Comparison of ENCODE assay signal across 9 cellular contexts in the genomic region with DNA sequence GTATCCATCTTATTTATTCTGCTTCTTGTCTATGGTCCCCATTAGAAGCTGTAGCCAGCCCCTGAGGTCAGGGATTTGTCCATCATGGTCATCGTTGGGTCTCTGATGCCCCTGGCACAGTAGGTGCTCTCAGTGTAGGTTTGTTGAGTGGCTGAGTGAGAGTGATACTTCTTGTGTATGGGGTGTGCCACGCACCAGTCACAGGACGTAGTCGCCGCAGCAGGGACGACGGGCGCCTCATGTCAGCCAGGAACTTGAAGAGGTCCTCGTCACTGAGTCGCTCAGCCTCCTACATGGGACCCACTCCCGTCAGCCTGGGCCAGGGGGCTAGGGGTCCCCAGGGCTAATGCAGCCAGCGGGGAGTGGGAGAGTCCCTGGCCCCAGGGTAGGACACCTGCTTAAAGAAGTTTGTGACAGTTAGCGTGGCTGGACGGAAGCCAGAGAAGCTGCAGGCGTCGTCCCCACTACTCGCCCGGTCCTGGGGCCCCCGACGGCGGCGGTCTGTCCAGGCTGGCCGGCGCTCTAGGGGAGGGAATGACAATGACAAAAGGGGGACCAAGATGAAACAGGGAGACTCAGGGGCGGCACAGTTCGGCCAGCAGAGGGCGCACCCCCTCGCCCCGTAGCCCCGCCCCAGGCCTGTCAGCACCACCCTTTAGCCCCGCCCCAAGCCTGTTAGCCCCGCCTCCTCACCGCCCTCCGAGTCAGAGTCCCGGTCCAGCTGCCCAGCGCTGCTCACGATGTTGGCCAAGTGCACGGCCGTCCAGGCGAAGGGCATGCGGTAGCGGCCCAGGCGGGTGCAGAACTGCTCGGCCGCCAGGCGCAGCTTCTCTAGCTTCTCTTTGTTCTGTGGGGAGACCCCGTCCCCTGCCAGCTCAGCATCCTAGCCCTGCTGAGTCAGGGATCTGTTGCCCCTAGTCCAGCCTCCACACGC. TPM values are rescaled to one million over a fixed set of nuclear protein-coding genes. Genes with fewer than 3 reads are reported as not detected.
A peak's percentile ranks its signal among the peaks of the same experiment; 100 is the strongest.
DNase-seq lines count a peak whose midpoint lies in the region; ATAC-seq and TF ChIP-seq lines count a peak whose summit lies in the region.
"Had no signal": no experiment of that assay in that cellular context is flagged by ENCODE, and none has a peak within 500 bp of the region (broad histone marks: within the 10 kb centered on the region; RNA-seq: fewer than 3 reads in every experiment).

No MANE protein-coding gene starts in this region.

- H3K27me3 Mint-ChIP-seq in CD4-positive, CD25-positive, alpha-beta regulatory T cell, result no peaks in the 10 kb centered on the region
- peaks cover 3% of the 10 kb centered on the region; the same call in 1 of the 2 replicates for H3K27me3 Mint-ChIP-seq in H9 (ENCODE audit: low read depth)
- H3K27me3 Mint-ChIP-seq in effector memory CD8-positive, alpha-beta T cell, result peaks cover 0 to 40% of the 10 kb centered on the region in 2 donors
- no peaks in the 10 kb centered on the region for H3K27me3 Mint-ChIP-seq in mesothelial cell of epicardium (ENCODE audit: low read depth)

- no peaks in the 10 kb centered on the region for H3K79me1 ChIP-seq in H9 (ENCODE audit: insufficient read depth, low read depth, low read length, poor library complexity, severe bottlenecking)

- DNase-seq in CD4-positive, CD25-positive, alpha-beta regulatory T cell, result peak; percentile 68 to 76 (median 72)
- DNase-seq in H9 (peak; percentile 95), NCI-H774 (lab: John Stamatoyannopoulos, UW) (peak; percentile 63), mesothelial cell of epicardium (ENCODE audit: low spot score in 2 of 2, unreplicated experiment in 2 of 2) (peak; percentile 80 to 91)
- DNase-seq in activated CD8-positive, alpha-beta memory T cell treated with anti-CD3 and anti-CD28 coated beads for 24 hours, result peak; percentile 96
- peak; percentile 60 to 78 (median 76) for DNase-seq in effector memory CD8-positive, alpha-beta T cell
- DNase-seq in stimulated activated CD8-positive, alpha-beta memory T cell treated with anti-CD3 and anti-CD28 coated beads, Interleukin-15, amount 100 ng/mL, for 48 hours (ENCODE audit: low read depth in 2 of 2), result peak; percentile 74 to 81

- no CpG with 5 or more reads among the region's 48 CpGs for WGBS in H9 (ENCODE audit: extremely low coverage, insufficient read length, low lambda C conversion rate)

- H3K23me2 ChIP-seq in H9 (ENCODE audit: insufficient read length, low read depth, low read length, poor library complexity, severe bottlenecking), result no peaks in the 10 kb centered on the region

- no peak overlapping the region for H4K5ac ChIP-seq in H9 (ENCODE audit: insufficient read length, low read depth, low read length)

- no peak overlapping the region for H2BK20ac ChIP-seq in H9 (ENCODE audit: low read depth, low read length, poor library complexity, severe bottlenecking)

- peak overlapping the region; percentile 49 for H3K4me2 ChIP-seq in H9 (ENCODE audit: insufficient read depth, insufficient read length, low read length)

- no peak overlapping the region for H2BK5ac ChIP-seq in H9 (ENCODE audit: insufficient read length, low read length)

- no peak overlapping the region for H4K91ac ChIP-seq in H9 (ENCODE audit: insufficient read length, low read depth, low read length)

- no peaks in the 10 kb centered on the region for H3K36me3 Mint-ChIP-seq in CD4-positive, CD25-positive, alpha-beta regulatory T cell
- peaks cover 16 to 46% (median 43%) of the 10 kb centered on the region in 3 experiments for H3K36me3 Mint-ChIP-seq in H9 (ENCODE audit: insufficient read depth in 1 of 3, low read depth in 3 of 3)
- peaks cover 3% of the 10 kb centered on the region for H3K36me3 Mint-ChIP-seq in effector memory CD8-positive, alpha-beta T cell (ENCODE audit: insufficient read depth)
- peaks cover 22% of the 10 kb centered on the region for H3K36me3 Mint-ChIP-seq in mesothelial cell of epicardium

- TF ChIP-seq CTCF in H9 (conservative IDR thresholded peaks at IDR 0.05) (peak; percentile 96), mesothelial cell of epicardium (IDR thresholded peaks at IDR 0.05; ENCODE audit: unreplicated experiment) (peak; percentile 69)

- no peak overlapping the region for H3K4me3 ChIP-seq in CD4-positive, CD25-positive, alpha-beta regulatory T cell (ENCODE audit: low read depth, low read length)

- no peak overlapping the region for H3K14ac ChIP-seq in H9 (ENCODE audit: insufficient read depth, low read length)

- no peak overlapping the region for H3K23ac ChIP-seq in H9 (ENCODE audit: insufficient read length, low read depth, low read length)

- peaks cover 6 to 14% of the 10 kb centered on the region in 2 experiments for H3K9me3 ChIP-seq in CD4-positive, CD25-positive, alpha-beta regulatory T cell (ENCODE audit: control insufficient read depth in 2 of 2, low read length in 2 of 2)
- no peaks in the 10 kb centered on the region for H3K9me3 ChIP-seq in H9 (ENCODE audit: control insufficient read depth, low read depth, low read length)

- H2BK12ac ChIP-seq in H9 (ENCODE audit: insufficient read length, low read depth, low read length), result no peak overlapping the region

- no peak overlapping the region for H3K56ac ChIP-seq in H9 (ENCODE audit: insufficient read length, low read depth, low read length)

- no peak overlapping the region for H3T11ph ChIP-seq in H9 (ENCODE audit: low read length)

- H3K9me3 Mint-ChIP-seq in CD4-positive, CD25-positive, alpha-beta regulatory T cell, result peaks cover 0 to 11% (median 0%) of the 10 kb centered on the region in 7 donors
- H3K9me3 Mint-ChIP-seq in H9 (no peaks in the 10 kb centered on the region), mesothelial cell of epicardium (no peaks in the 10 kb centered on the region)
- H3K9me3 Mint-ChIP-seq in effector memory CD8-positive, alpha-beta T cell, result no peaks in the 10 kb centered on the region

- H3K4me1 Mint-ChIP-seq in CD4-positive, CD25-positive, alpha-beta regulatory T cell, result peaks cover 0 to 8% (median 3%) of the 10 kb centered on the region in 4 donors
- H3K4me1 Mint-ChIP-seq in H9, result peaks cover 0 to 8% of the 10 kb centered on the region in 2 experiments; a peak in 3 of 4 replicates
- peaks cover 0 to 10% of the 10 kb centered on the region in 2 donors for H3K4me1 Mint-ChIP-seq in effector memory CD8-positive, alpha-beta T cell (ENCODE audit: low read depth in 2 of 2)
- peaks cover 16% of the 10 kb centered on the region for H3K4me1 Mint-ChIP-seq in mesothelial cell of epicardium

- H4K20me1 ChIP-seq in H9 (ENCODE audit: control insufficient read depth, insufficient read depth, insufficient read length), result peaks cover 2% of the 10 kb centered on the region

- ATAC-seq in CD4-positive, CD25-positive, alpha-beta regulatory T cell (ENCODE audit: low read depth in 2 of 2), result peak; percentile 86 to 92
- ATAC-seq in effector memory CD8-positive, alpha-beta T cell (replicated peaks), result peak; percentile 99
- no peak for ATAC-seq in GM18873 (IDR thresholded peaks at IDR 0.05; ENCODE audit: low FRiP score, unreplicated experiment)

- no peak overlapping the region for H3K9ac ChIP-seq in H9 (ENCODE audit: extremely low read depth, insufficient read length, low read length)

- peak overlapping the region in 2 of 3 donors; percentile 31 to 43 for H3K27ac Mint-ChIP-seq in CD4-positive, CD25-positive, alpha-beta regulatory T cell
- no peak overlapping the region; a peak in 1 of 7 replicates for H3K27ac Mint-ChIP-seq in H9
- H3K27ac Mint-ChIP-seq in effector memory CD8-positive, alpha-beta T cell, result peak overlapping the region in 1 of 2 donors; percentile 26
- no peak overlapping the region for H3K27ac Mint-ChIP-seq in mesothelial cell of epicardium

- H3K4me1 ChIP-seq in CD4-positive, CD25-positive, alpha-beta regulatory T cell (ENCODE audit: control insufficient read depth, insufficient read depth, low read length, poor library complexity, severe bottlenecking), result no peaks in the 10 kb centered on the region
- no peaks in the 10 kb centered on the region for H3K4me1 ChIP-seq in H9 (ENCODE audit: insufficient read depth, low read length)

- no peak overlapping the region for H2BK15ac ChIP-seq in H9 (ENCODE audit: low read depth, low read length)

- H3K4me3 Mint-ChIP-seq in CD4-positive, CD25-positive, alpha-beta regulatory T cell, result peak overlapping the region in 1 of 4 donors; percentile 9
- H3K4me3 Mint-ChIP-seq in H9 (peak overlapping the region in 1 of 2 experiments; percentile 63; a peak in 3 of 5 replicates), mesothelial cell of epicardium (peak overlapping the region; percentile 22)
- H3K4me3 Mint-ChIP-seq in effector memory CD8-positive, alpha-beta T cell, result peak overlapping the region in 1 of 2 donors; percentile 61

- no peaks in the 10 kb centered on the region for H3K36me3 ChIP-seq in CD4-positive, CD25-positive, alpha-beta regulatory T cell (ENCODE audit: control insufficient read depth, insufficient read depth, low read length)

- H2AK5ac ChIP-seq in H9 (ENCODE audit: insufficient read length, low read length), result no peak overlapping the region

- H3K4ac ChIP-seq in H9 (ENCODE audit: low read depth, low read length), result no peak overlapping the region

- no peak overlapping the region for H3K27ac ChIP-seq in CD4-positive, CD25-positive, alpha-beta regulatory T cell (ENCODE audit: insufficient read depth, low read length, poor library complexity, severe bottlenecking)
- H3K27ac ChIP-seq in H9 (ENCODE audit: insufficient read length, low read depth, low read length), result no peak overlapping the region

- no peak overlapping the region for H4K8ac ChIP-seq in H9 (replicated peaks; ENCODE audit: insufficient read length, low read depth, low read length)

- no peak overlapping the region for H2BK120ac ChIP-seq in H9 (ENCODE audit: low read depth, low read length, poor library complexity, severe bottlenecking)

- H2AFZ ChIP-seq in H9 (ENCODE audit: low read length), result no peak overlapping the region

- H3K18ac ChIP-seq in H9 (ENCODE audit: insufficient read length, low read depth, low read length), result no peak overlapping the region

- no peaks in the 10 kb centered on the region for H3K79me2 ChIP-seq in H9 (ENCODE audit: insufficient read depth, low read length)

- no peaks in the 10 kb centered on the region for H3K27me3 ChIP-seq in CD4-positive, CD25-positive, alpha-beta regulatory T cell (ENCODE audit: control insufficient read depth, insufficient read depth, low read length)
- H3K27me3 ChIP-seq in H9 (ENCODE audit: insufficient read depth, low read length), result no peaks in the 10 kb centered on the region

RNA-seq across cellular contexts. Expression of a gene that starts 3.7 kb away (rescaled TPM):
- not detected for total RNA-seq in CD4-positive, CD25-positive, alpha-beta regulatory T cell
- not detected for polyA plus RNA-seq in CD4-positive, CD25-positive, alpha-beta regulatory T cell
- total RNA-seq in H9 (2021), result not detected in 2 replicates
- 0.25 to 0.84 TPM (median 0.29 TPM) in 3 replicates for total RNA-seq in mesothelial cell of epicardium
- total RNA-seq: T-helper 1 cell treated with Interleukin-12 subunit alpha and Interleukin-12 subunit beta and Interleukin-4 antibody, amounts not matched to agents 30 ng/mL and 1 ng/mL, for 36 hours had no signal

RNA-seq across cellular contexts. Expression of a gene that starts 19.2 kb away (rescaled TPM):
- total RNA-seq in CD4-positive, CD25-positive, alpha-beta regulatory T cell, result 2.8 TPM
- polyA plus RNA-seq in CD4-positive, CD25-positive, alpha-beta regulatory T cell, result 1 to 10 TPM in 1 of 4 donors, under 1 TPM in 2, not detected in 1; 0.07 to 1.1 (median 0.12) TPM
- total RNA-seq in H9 (2021), result 57.9 and 59.4 TPM in 2 replicates
- total RNA-seq in mesothelial cell of epicardium, result 64.0 to 66.4 TPM (median 65.1 TPM) in 3 replicates

RNA-seq across cellular contexts. Expression of a gene that starts 45.8 kb away (rescaled TPM):
- 0.74 TPM for total RNA-seq in CD4-positive, CD25-positive, alpha-beta regulatory T cell
- under 1 TPM in 3 of 4 donors, not detected in 1; 0.16 to 0.52 (median 0.29) TPM for polyA plus RNA-seq in CD4-positive, CD25-positive, alpha-beta regulatory T cell
- total RNA-seq in H9 (2021) (42.0 and 44.0 TPM in 2 replicates), mesothelial cell of epicardium (84.3 to 85.3 TPM (median 84.7 TPM) in 3 replicates)

RNA-seq across cellular contexts. Expression of a gene that starts 52.8 kb away (rescaled TPM):
- not detected for total RNA-seq in CD4-positive, CD25-positive, alpha-beta regulatory T cell
- not detected for polyA plus RNA-seq in CD4-positive, CD25-positive, alpha-beta regulatory T cell
- total RNA-seq in H9 (2021) (not detected in 2 replicates), mesothelial cell of epicardium (not detected in 3 replicates)
- total RNA-seq: T-helper 1 cell treated with Interleukin-12 subunit alpha and Interleukin-12 subunit beta and Interleukin-4 antibody, amounts not matched to agents 30 ng/mL and 1 ng/mL, for 36 hours had no signal

Comparison
In these comparisons a context has a peak if more than half of its experiments do, and no peak if none do; other contexts are left out.
1. H3K27ac Mint-ChIP-seq: peak in CD4-positive, CD25-positive, alpha-beta regulatory T cell (2 of 3); none in H9 (0 of 3) and mesothelial cell of epicardium (single experiment).
2. RNA of a gene that starts 19.2 kb away (total RNA-seq): 64.0 to 66.4 TPM in mesothelial cell of epicardium and 57.9 to 59.4 TPM in H9; 2.8 TPM in CD4-positive, CD25-positive, alpha-beta regulatory T cell (single experiment); every median in the first group is over 10 times any median in the second.
3. RNA of a gene that starts 45.8 kb away (total RNA-seq): 84.3 to 85.3 TPM in mesothelial cell of epicardium and 42.0 to 44.0 TPM in H9; 0.74 TPM in CD4-positive, CD25-positive, alpha-beta regulatory T cell (single experiment); every median in the first group is over 10 times any median in the second.
4. Peak in every context shown above with its lines, with median percentiles within 50 percentile points of each other: DNase-seq.